23 cellular contexts compared by ENCODE assay signal in genomic region chr13:66922444-66922843, GRCh38.
"Had no signal": no experiment of that assay in that cellular context is flagged by ENCODE, and none has a peak within 500 bp of the region (broad histone marks: within the 10 kb centered on the region; RNA-seq: fewer than 3 reads in every experiment).

No MANE protein-coding gene starts in this region.

- H3K4me3 ChIP-seq: colonic mucosa, heart left ventricle, lung, psoas muscle, spleen, tibial artery, upper lobe of left lung, uterus had no signal

- H3K4me1 ChIP-seq: colonic mucosa, heart left ventricle, parathyroid adenoma, psoas muscle, spleen, tibial artery, upper lobe of left lung, uterus had no signal

- H3K9me3 Mint-ChIP-seq: nephron progenitor cell had no signal

- H3K4me3 Mint-ChIP-seq: naive B cell; nephron progenitor cell; stimulated activated memory B cell treated with anti-CD40 and anti-IgM and Interleukin-4, amounts not matched to agents 10 μg/mL and 1 μg/mL and 100 μg/mL, for 72 hours; stimulated activated naive CD8-positive, alpha-beta T cell treated with anti-CD3 and anti-CD28 coated beads, Interleukin-15, Interleukin-2, amounts not matched to agents 100 ng/mL and 50 ng/mL, for 24 hours had no signal

- H3K9ac ChIP-seq: parathyroid adenoma had no signal

- H3K4me1 Mint-ChIP-seq: stimulated activated memory B cell treated with anti-CD40 and anti-IgM and Interleukin-4, amounts not matched to agents 10 μg/mL and 1 μg/mL and 100 μg/mL, for 72 hours had no signal

- DNase-seq: colonic mucosa; dermis blood vessel endothelial cell; foreskin melanocyte; heart left ventricle; hippocampal formation; left cardiac atrium; left ventricle myocardium superior; mesendoderm; naive B cell; nephron progenitor cell; psoas muscle; spleen; stimulated activated CD4-positive, alpha-beta T cell treated with anti-CD3 and anti-CD28 coated beads, Interleukin-15, amount 100 ng/mL, for 24 hours; stimulated activated CD4-positive, alpha-beta T cell treated with anti-CD3 and anti-CD28 coated beads, Interleukin-1b, Interleukin-23, amount 100 ng/mL, for 48 hours; stimulated activated CD4-positive, alpha-beta T cell treated with anti-CD3 and anti-CD28 coated beads, Interleukin-4, amount 100 ng/mL, for 24 hours; tibial artery; upper lobe of left lung; uterus had no signal

- ATAC-seq: heart left ventricle; left cardiac atrium; left ventricle myocardium superior; psoas muscle; sciatic nerve; stimulated activated memory B cell treated with anti-CD40 and anti-IgM and Interleukin-4, amounts not matched to agents 10 μg/mL and 1 μg/mL and 100 μg/mL, for 72 hours had no signal

- H3K36me3 ChIP-seq: colonic mucosa, heart left ventricle, spleen, tibial artery, upper lobe of left lung, uterus had no signal

- H3K9me3 ChIP-seq: colonic mucosa, psoas muscle, tibial artery, upper lobe of left lung, uterus had no signal

- H3K36me3 Mint-ChIP-seq: stimulated activated memory B cell treated with anti-CD40 and anti-IgM and Interleukin-4, amounts not matched to agents 10 μg/mL and 1 μg/mL and 100 μg/mL, for 72 hours had no signal

- H3K79me2 ChIP-seq: parathyroid adenoma had no signal

- H3K27me3 ChIP-seq: colonic mucosa, heart left ventricle, spleen, tibial artery, upper lobe of left lung, uterus had no signal

- H3K27ac ChIP-seq: colonic mucosa, heart left ventricle, parathyroid adenoma, psoas muscle, spleen, tibial artery, upper lobe of left lung, uterus had no signal

- H2AFZ ChIP-seq: parathyroid adenoma had no signal

- H3K27ac Mint-ChIP-seq: naive B cell; nephron progenitor cell; stimulated activated memory B cell treated with anti-CD40 and anti-IgM and Interleukin-4, amounts not matched to agents 10 μg/mL and 1 μg/mL and 100 μg/mL, for 72 hours; stimulated activated naive CD8-positive, alpha-beta T cell treated with anti-CD3 and anti-CD28 coated beads, Interleukin-15, Interleukin-2, amounts not matched to agents 100 ng/mL and 50 ng/mL, for 24 hours had no signal

- H3K27me3 Mint-ChIP-seq: naive B cell; stimulated activated memory B cell treated with anti-CD40 and anti-IgM and Interleukin-4, amounts not matched to agents 10 μg/mL and 1 μg/mL and 100 μg/mL, for 72 hours; stimulated activated naive CD8-positive, alpha-beta T cell treated with anti-CD3 and anti-CD28 coated beads, Interleukin-15, Interleukin-2, amounts not matched to agents 100 ng/mL and 50 ng/mL, for 24 hours had no signal
